Comparison of ENCODE assay signal across 7 cellular contexts in genomic region chr12:99985129-99985570, GRCh38. TPM values are rescaled to one million over a fixed set of nuclear protein-coding genes. Genes with fewer than 3 reads are reported as not detected.
DNase-seq lines count a peak whose midpoint lies in the region; ATAC-seq and TF ChIP-seq lines count a peak whose summit lies in the region.

No MANE protein-coding gene starts in this region.

- H3K27ac ChIP-seq in cardiac muscle cell: no peak overlapping the region
- H3K27ac ChIP-seq in gastrocnemius medialis: peak overlapping the region; percentile 58 to 74 (median 68)

- TF ChIP-seq POLR2A in gastrocnemius medialis (IDR thresholded peaks at IDR 0.05): no peak

- peak overlapping the region; percentile 48 for H3K4me3 ChIP-seq in cardiac muscle cell
- H3K4me3 ChIP-seq in gastrocnemius medialis: peak overlapping the region; percentile 59 to 68 (median 64)

- peak; percentile 59 for ATAC-seq in GM18502 (IDR thresholded peaks at IDR 0.05; ENCODE audit: poor library complexity, unreplicated experiment)
- ATAC-seq in HG02884 (IDR thresholded peaks at IDR 0.05; ENCODE audit: unreplicated experiment): peak; percentile 41
- no peak for ATAC-seq in T-cell (replicated peaks in 1 of 4)
- peak; percentile 26 to 29 for ATAC-seq in gastrocnemius medialis

- in situ Hi-C loops in gastrocnemius medialis (cut with MboI; ENCODE audit: low sequenced_read_pairs in 4 of 4): loop anchor here in 1 of 4 donors (25.0 kb wide), 1 partner anchor 173 kb away; no protein-coding TSS in a partner anchor

- peak overlapping the region; percentile 28 to 66 (median 31) for H3K4me3 Mint-ChIP-seq in T-cell

- peaks cover 12 to 14% (median 12%) of the 10 kb centered on the region in 3 donors for H3K4me1 Mint-ChIP-seq in T-cell

- H3K36me3 Mint-ChIP-seq in T-cell: no peaks in the 10 kb centered on the region

- H3K27me3 ChIP-seq in cardiac muscle cell (peaks cover 50% of the 10 kb centered on the region), gastrocnemius medialis (no peaks in the 10 kb centered on the region)

- H3K36me3 ChIP-seq in cardiac muscle cell (no peaks in the 10 kb centered on the region), gastrocnemius medialis (no peaks in the 10 kb centered on the region)

- no peak for DNase-seq in T-cell
- no peak for DNase-seq in cardiac muscle cell (ENCODE audit: low read depth in 1 of 2, low spot score in 1 of 2)
- no peak for DNase-seq in gastrocnemius medialis
- DNase-seq in COLO668 (lab: John Stamatoyannopoulos, UW; ENCODE audit: unreplicated experiment): no peak
- no peak for DNase-seq in germinal center (ENCODE audit: low spot score)

- CTCF ChIA-PET in T-cell (lab: Charles Lee): no interaction called here

- POLR2A ChIA-PET in T-cell (lab: Charles Lee): no interaction called here

- H3K9me3 Mint-ChIP-seq in T-cell: no peaks in the 10 kb centered on the region

- H3K4me1 ChIP-seq in cardiac muscle cell (ENCODE audit: low read depth) (peaks cover 7% of the 10 kb centered on the region), gastrocnemius medialis (peaks cover 0 to 11% of the 10 kb centered on the region in 2 donors)

- intact Hi-C loops in gastrocnemius medialis (cut with DNase I; ENCODE audit: low total_unique reads): loop anchor here (2.0 kb wide), 2 partner anchors 24 to 74 kb away; no protein-coding TSS in a partner anchor

- H3K27me3 Mint-ChIP-seq in T-cell: peaks cover 45 to 52% of the 10 kb centered on the region in 2 donors

- H3K9me3 ChIP-seq in cardiac muscle cell (ENCODE audit: low read depth) (no peaks in the 10 kb centered on the region), gastrocnemius medialis (no peaks in the 10 kb centered on the region)

- TF ChIP-seq CTCF in cardiac muscle cell (IDR thresholded peaks at IDR 0.05; ENCODE audit: low read depth, low read length) (no peak), gastrocnemius medialis (IDR thresholded peaks at IDR 0.05 in 4 of 5, conservative IDR thresholded peaks at IDR 0.05 in 1 of 5) (no peak)

- H3K27ac Mint-ChIP-seq in T-cell: no peak overlapping the region

RNA-seq across cellular contexts. Expression of gene ANKS1B, which starts 0.4 kb away (rescaled TPM):
- under 1 TPM in 3 of 5 donors, not detected in 2; 0.18 to 0.47 (median 0.19) TPM for total RNA-seq in T-cell
- 1.8 and 6.7 TPM in 2 replicates for total RNA-seq in cardiac muscle cell
- polyA plus RNA-seq in cardiac muscle cell: 1.9 TPM in 1 of 2 replicates, not detected in the other
- 10 to 100 TPM in 1 of 4 donors, 1 to 10 TPM in 3; 3.9 to 14.5 (median 5.7) TPM for total RNA-seq in gastrocnemius medialis

Comparison
In these comparisons a context has a peak if more than half of its experiments do, and no peak if none do; other contexts are left out.
1. ATAC-seq: peak in GM18502 (single experiment), HG02884 (single experiment) and gastrocnemius medialis (2 of 2); none in T-cell (0 of 4).